In the genomic region with DNA sequence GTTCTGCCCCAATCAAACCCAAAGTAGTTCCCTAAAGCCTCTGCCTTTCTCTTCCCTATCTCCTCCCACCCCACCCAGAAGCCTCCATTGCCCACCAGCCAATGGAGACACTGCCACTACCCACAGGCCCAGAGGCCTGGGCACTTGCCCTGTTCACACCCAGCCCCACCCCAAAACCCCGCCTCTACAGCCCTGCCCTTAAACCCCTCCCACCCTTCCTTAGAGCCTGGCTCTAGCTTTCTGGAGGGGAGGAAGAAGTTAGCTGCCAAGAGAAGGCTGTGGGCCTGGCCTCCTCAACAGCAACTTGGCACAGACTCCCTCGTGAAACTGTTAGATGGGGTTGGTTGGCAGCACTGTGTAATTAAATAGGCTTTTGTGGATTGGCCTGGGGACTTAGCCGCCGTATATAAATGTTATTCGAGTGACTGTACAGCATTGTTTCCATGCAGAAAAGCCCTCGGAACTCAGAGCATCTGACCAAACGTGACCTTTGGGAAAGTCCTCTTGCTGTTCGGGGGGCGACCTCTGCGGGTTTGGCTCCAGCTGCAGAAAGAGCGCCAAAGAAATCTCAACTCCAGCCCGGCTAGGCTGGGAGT, we compare ENCODE assay signal across 1 cellular context.
A peak's percentile ranks its signal among the peaks of the same experiment; 100 is the strongest.
TF ChIP-seq lines count a peak whose summit lies in the region.

No MANE protein-coding gene starts in this region.

TF ChIP-seq in IMR-90, 13 proteins besides CTCF, POLR2A, EP300 and RAD21:
- TF ChIP-seq RCOR1 (IDR thresholded peaks at IDR 0.05; ENCODE audit: insufficient replicate concordance, low read length) = no peak
- TF ChIP-seq MAZ (IDR thresholded peaks at IDR 0.05; ENCODE audit: borderline replicate concordance, low read depth, low read length) = no peak
- TF ChIP-seq NFE2L2 (IDR thresholded peaks at IDR 0.05; ENCODE audit: low read depth, low read length) = no peak
- TF ChIP-seq FOS (IDR thresholded peaks at IDR 0.05; ENCODE audit: low read depth, low read length) = 0 out of 2 replicates have a peak, but pooled peaks have one; percentile 11
- TF ChIP-seq RFX5 (IDR thresholded peaks at IDR 0.05; ENCODE audit: low read depth, low read length) = 0 out of 2 replicates have a peak, but pooled peaks have one; percentile 7
- TF ChIP-seq, protein P1, sequence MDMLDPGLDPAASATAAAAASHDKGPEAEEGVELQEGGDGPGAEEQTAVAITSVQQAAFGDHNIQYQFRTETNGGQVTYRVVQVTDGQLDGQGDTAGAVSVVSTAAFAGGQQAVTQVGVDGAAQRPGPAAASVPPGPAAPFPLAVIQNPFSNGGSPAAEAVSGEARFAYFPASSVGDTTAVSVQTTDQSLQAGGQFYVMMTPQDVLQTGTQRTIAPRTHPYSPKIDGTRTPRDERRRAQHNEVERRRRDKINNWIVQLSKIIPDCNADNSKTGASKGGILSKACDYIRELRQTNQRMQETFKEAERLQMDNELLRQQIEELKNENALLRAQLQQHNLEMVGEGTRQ (IDR thresholded peaks at IDR 0.05; ENCODE audit: low read depth, low read length) = no peak
- no peak for TF ChIP-seq SMC3 (IDR thresholded peaks at IDR 0.05; ENCODE audit: low read depth, low read length)
- peak; percentile 43; the same call in 1 of the 2 replicates for TF ChIP-seq BHLHE40 (IDR thresholded peaks at IDR 0.05; ENCODE audit: low read depth, low read length)
- no peak for TF ChIP-seq MAFK (IDR thresholded peaks at IDR 0.05; ENCODE audit: low read depth, low read length)
- TF ChIP-seq CHD1 (IDR thresholded peaks at IDR 0.05; ENCODE audit: low read depth, low read length) = no peak
- TF ChIP-seq, protein P2, sequence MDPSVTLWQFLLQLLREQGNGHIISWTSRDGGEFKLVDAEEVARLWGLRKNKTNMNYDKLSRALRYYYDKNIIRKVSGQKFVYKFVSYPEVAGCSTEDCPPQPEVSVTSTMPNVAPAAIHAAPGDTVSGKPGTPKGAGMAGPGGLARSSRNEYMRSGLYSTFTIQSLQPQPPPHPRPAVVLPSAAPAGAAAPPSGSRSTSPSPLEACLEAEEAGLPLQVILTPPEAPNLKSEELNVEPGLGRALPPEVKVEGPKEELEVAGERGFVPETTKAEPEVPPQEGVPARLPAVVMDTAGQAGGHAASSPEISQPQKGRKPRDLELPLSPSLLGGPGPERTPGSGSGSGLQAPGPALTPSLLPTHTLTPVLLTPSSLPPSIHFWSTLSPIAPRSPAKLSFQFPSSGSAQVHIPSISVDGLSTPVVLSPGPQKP (IDR thresholded peaks at IDR 0.05; ENCODE audit: borderline replicate concordance, low read depth, low read length) = no peak
- no peak for TF ChIP-seq MXI1 (IDR thresholded peaks at IDR 0.05; ENCODE audit: borderline replicate concordance, low read depth, low read length)
